8 cellular contexts compared by ENCODE assay signal in the genomic region with DNA sequence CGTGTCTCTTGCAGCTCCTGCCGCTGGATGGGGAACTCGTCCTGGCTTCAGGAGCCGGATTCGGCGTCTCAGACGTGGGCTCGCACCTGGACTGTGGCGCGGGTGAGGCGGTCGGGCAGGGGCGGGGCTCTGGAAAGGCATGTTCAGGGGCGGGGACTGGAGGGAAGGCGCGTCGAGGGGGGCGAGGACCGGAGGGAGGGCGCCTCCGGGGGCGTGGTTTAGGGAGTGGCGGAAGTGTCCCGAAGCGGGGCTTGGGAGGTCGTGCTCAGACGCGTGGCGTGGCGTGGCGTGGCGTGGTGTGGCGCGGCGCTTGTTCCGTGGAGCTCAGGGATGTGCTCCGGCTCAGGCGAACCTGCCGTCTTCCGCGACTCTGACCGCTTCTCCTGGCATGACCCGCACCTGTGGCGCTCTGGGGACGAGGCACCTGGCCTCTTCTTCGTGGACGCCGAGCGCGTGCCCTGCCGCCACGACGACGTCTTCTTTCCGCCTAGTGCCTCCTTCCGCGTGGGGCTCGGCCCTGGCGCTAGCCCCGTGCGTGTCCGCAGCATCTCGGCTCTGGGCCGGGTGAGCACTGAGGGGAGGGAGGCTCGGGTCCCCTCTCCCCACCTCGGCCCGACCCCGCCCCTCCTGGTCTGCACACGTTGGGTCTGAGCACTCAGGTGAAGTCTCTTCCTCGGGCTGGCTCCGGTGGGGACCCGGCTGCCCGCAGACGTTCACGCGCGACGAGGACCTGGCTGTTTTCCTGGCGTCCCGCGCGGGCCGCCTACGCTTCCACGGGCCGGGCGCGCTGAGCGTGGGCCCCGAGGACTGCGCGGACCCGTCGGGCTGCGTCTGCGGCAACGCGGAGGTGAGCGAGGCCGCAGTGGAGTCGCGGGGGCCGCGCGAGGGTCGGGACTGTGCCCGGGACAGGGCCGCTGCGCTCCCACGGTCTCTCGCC. TPM values are rescaled to one million over a fixed set of nuclear protein-coding genes. Genes with fewer than 3 reads are reported as not detected.
DNase-seq lines count a peak whose midpoint lies in the region; ATAC-seq and TF ChIP-seq lines count a peak whose summit lies in the region.

No MANE protein-coding gene starts in this region.

- H3K4me1 ChIP-seq in iPS DF 6.9 (ENCODE audit: control insufficient read depth, insufficient read depth, low read length) (peaks cover 6% of the 10 kb centered on the region), PC-3 (ENCODE audit: insufficient read depth, low read length) (peaks cover 8% of the 10 kb centered on the region; the same call in 1 of the 2 replicates)

- H3K4me3 ChIP-seq in GM08714 (ENCODE audit: low read length): peak overlapping the region; percentile 29; the same call in 1 of the 2 replicates
- peak overlapping the region; percentile 61; the same call in 1 of the 2 replicates for H3K4me3 ChIP-seq in iPS DF 6.9 (ENCODE audit: low read length)
- H3K4me3 ChIP-seq in PC-3 (ENCODE audit: low read length): no peak overlapping the region

- CTCF ChIA-PET in PC-3 (lab: Charles Lee): no interaction called here

- intact Hi-C loops in PC-3 (cut with micrococcal nuclease): no loop called here

- H3K9me2 ChIP-seq in PC-3 (replicated peaks; ENCODE audit: low read length): no peaks in the 10 kb centered on the region

- H3K27me3 ChIP-seq in iPS DF 6.9 (ENCODE audit: control insufficient read depth, insufficient read depth, low read length): peaks cover 24% of the 10 kb centered on the region; the same call in 1 of the 2 replicates
- peaks cover 5% of the 10 kb centered on the region for H3K27me3 ChIP-seq in PC-3 (ENCODE audit: low read length)

- H3K9me3 ChIP-seq in iPS DF 6.9 (ENCODE audit: control insufficient read depth, insufficient read depth, low read length): no peaks in the 10 kb centered on the region
- H3K9me3 ChIP-seq in PC-3 (ENCODE audit: low read length): no peaks in the 10 kb centered on the region

- no peak overlapping the region for H3K4me2 ChIP-seq in PC-3 (ENCODE audit: low read length)

- no peaks in the 10 kb centered on the region for H3F3A ChIP-seq in PC-3 (ENCODE audit: low read length, unreplicated experiment)

- WGBS in iPS DF 6.9 (ENCODE audit: insufficient coverage, insufficient read length): no CpG with 5 or more reads among the region's 111 CpGs

- DNase-seq in NOMO-1 treated with dmso at 0.1 percent for 144 hours (lab: John Stamatoyannopoulos, UW; ENCODE audit: unreplicated experiment) (peak; percentile 74), iPS DF 6.9 (ENCODE audit: low read depth, low spot score) (no peak), middle frontal gyrus (ENCODE audit: extremely low spot score, low spot score) (no peak), PC-3 (no peak)
- DNase-seq in activated naive CD4-positive, alpha-beta T cell treated with Interleukin-2 at 50 U/mL for 16 hours: peak; percentile 76
- peak; percentile 70 for DNase-seq in stimulated activated CD4-positive, alpha-beta T cell treated with anti-CD3 and anti-CD28 coated beads, Interleukin-12 subunit alpha, Interleukin-12 subunit beta, amount 100 ng/mL, for 4 hours

- no TSS peak for BruUV-seq in PC-3 (replicated peaks; lab: Mats Ljungman, UMichigan)

- no peaks in the 10 kb centered on the region for H4K20me1 ChIP-seq in PC-3 (ENCODE audit: low read length)

- ATAC-seq in HG03095 (IDR thresholded peaks at IDR 0.05; ENCODE audit: unreplicated experiment) (peak; percentile 50), PC-3 (no peak)

- POLR2A ChIA-PET in PC-3 (lab: Charles Lee; ENCODE audit: unreplicated experiment): no interaction called here

- TF ChIP-seq CTCF in PC-3 (conservative IDR thresholded peaks at IDR 0.05; ENCODE audit: low read depth, low read length): no peak

- H3K79me2 ChIP-seq in PC-3 (ENCODE audit: low read length): no peaks in the 10 kb centered on the region

- H3K36me3 ChIP-seq in iPS DF 6.9 (ENCODE audit: control insufficient read depth, insufficient read depth, low read length): peaks cover 2% of the 10 kb centered on the region; the same call in 1 of the 2 replicates
- no peaks in the 10 kb centered on the region; the same call in 1 of the 2 replicates for H3K36me3 ChIP-seq in PC-3 (ENCODE audit: low read depth, low read length)

- no peak overlapping the region for H3K27ac ChIP-seq in iPS DF 6.9 (ENCODE audit: low read length)
- H3K27ac ChIP-seq in PC-3 (ENCODE audit: low read length): no peak overlapping the region

- H2AFZ ChIP-seq in PC-3 (ENCODE audit: low read length): no peak overlapping the region

- no peak overlapping the region for H3K9ac ChIP-seq in PC-3 (ENCODE audit: low read length)

RNA-seq across cellular contexts. Expression of gene AMN, which starts 6.2 kb away (rescaled TPM):
- 0.17 TPM in 1 of 2 replicates, not detected in the other for total RNA-seq in PC-3 (2014; rRNA removed)

Comparison
In these comparisons a context has a peak if more than half of its experiments do, and no peak if none do; other contexts are left out.
1. DNase-seq: peak in NOMO-1 treated with dmso at 0.1 percent for 144 hours (single experiment), activated naive CD4-positive, alpha-beta T cell treated with Interleukin-2 at 50 U/mL for 16 hours (single experiment) and stimulated activated CD4-positive, alpha-beta T cell treated with anti-CD3 and anti-CD28 coated beads, Interleukin-12 subunit alpha, Interleukin-12 subunit beta, amount 100 ng/mL, for 4 hours (single experiment); none in iPS DF 6.9 (single experiment), middle frontal gyrus (single experiment) and PC-3 (single experiment).